In genomic region chr13:46738055-46738454, GRCh38 we compare ENCODE assay signal across 19 cellular contexts. TPM values are rescaled to one million over a fixed set of nuclear protein-coding genes. Genes with fewer than 3 reads are reported as not detected.
DNase-seq lines count a peak whose midpoint lies in the region; ATAC-seq, FAIRE-seq and TF ChIP-seq lines count a peak whose summit lies in the region.
"Had no signal": no experiment of that assay in that cellular context is flagged by ENCODE, and none has a peak within 500 bp of the region (broad histone marks: within the 10 kb centered on the region; RNA-seq: fewer than 3 reads in every experiment).

No MANE protein-coding gene starts in this region.

- H3K9me3 ChIP-seq in HepG2 (ENCODE audit: low read length) (no peaks in the 10 kb centered on the region), right lobe of liver (no peaks in the 10 kb centered on the region)

- TF ChIP-seq EP300 in HepG2 (IDR thresholded peaks at IDR 0.05; ENCODE audit: low read depth in 2 of 2, low read length in 2 of 2) (no peak), HepG2 (CRISPR knock-in tag; IDR thresholded peaks at IDR 0.05; ENCODE audit: borderline replicate concordance) (no peak)

- H3K4me1 ChIP-seq in HepG2 (ENCODE audit: insufficient read depth, low read length) (no peaks in the 10 kb centered on the region), right lobe of liver (no peaks in the 10 kb centered on the region)

- no peaks in the 10 kb centered on the region for H3K27me3 ChIP-seq in HepG2 (ENCODE audit: control insufficient read depth in 1 of 2, insufficient read depth in 2 of 2, low read length in 2 of 2)
- H3K27me3 ChIP-seq in right lobe of liver: no peaks in the 10 kb centered on the region

- H3K9ac ChIP-seq in HepG2 (ENCODE audit: insufficient read depth, low read depth, low read length): no peak overlapping the region
- H3K9ac ChIP-seq: GM23248 had no signal

- no peak overlapping the region for H3K4me3 ChIP-seq in HepG2 (replicated peaks in 1 of 3; ENCODE audit: insufficient read depth in 1 of 3, low read depth in 2 of 3, low read length in 3 of 3)
- H3K4me3 ChIP-seq in right lobe of liver: no peak overlapping the region
- no peak overlapping the region for H3K4me3 ChIP-seq in foreskin fibroblast (ENCODE audit: low read depth in 1 of 2, low read length in 2 of 2)
- H3K4me3 ChIP-seq: GM23248 had no signal

- no peak overlapping the region for H2AFZ ChIP-seq in HepG2 (ENCODE audit: low read length)
- H2AFZ ChIP-seq: GM23248 had no signal

- peak; percentile 21 for FAIRE-seq in HepG2 (lab: Jason Lieb, UNC)
- peak; percentile 62 for FAIRE-seq in endometrium (lab: Jason Lieb, UNC)
- no peak for FAIRE-seq in frontal cortex (lab: Jason Lieb, UNC)

- no TSS peak for BruUV-seq in HepG2 (replicated peaks; lab: Mats Ljungman, UMichigan)

- DNase-seq in HepG2 (ENCODE audit: low spot score) (no peak), right lobe of liver (no peak), foreskin fibroblast (peak; percentile 47 to 58), EL (no peak), frontal cortex (ENCODE audit: low spot score in 2 of 2) (no peak), midbrain (lab: John Stamatoyannopoulos, UW) (no peak)
- DNase-seq: 8988T, AML-193, GDM1, GM23248, H9, NCI-H1105, NCI-H146, NCI-H2029, NCI-H524 treated with DMSO at 0.1 percent for 48 hours, Right ventricle myocardium superior had no signal

- CTCF ChIA-PET in HepG2 (lab: Yijun Ruan, JAX; ENCODE audit: low intra/inter-chr PET ratio, low total read pairs): no interaction called here

- TF ChIP-seq POLR2A in HepG2 (IDR thresholded peaks at IDR 0.05; ENCODE audit: insufficient read depth in 1 of 2, low read depth in 2 of 2, low read length in 2 of 2): no peak
- no peak for TF ChIP-seq POLR2A in right lobe of liver (IDR thresholded peaks at IDR 0.05)

- 96% methylated on average over 2 of the region's 2 CpGs for WGBS in HepG2 (ENCODE audit: low lambda C conversion rate)
- WGBS in right lobe of liver (ENCODE audit: insufficient coverage, low coverage, low lambda C conversion rate, missing lambda C conversion rate): 93% methylated on average over 2 of the region's 2 CpGs

- no peak for ATAC-seq in HepG2
- ATAC-seq in right lobe of liver: no peak
- ATAC-seq in GM19395 (IDR thresholded peaks at IDR 0.05; ENCODE audit: unreplicated experiment): no peak

- POLR2A ChIA-PET in HepG2 (lab: Yijun Ruan, JAX): no interaction called here

- no peaks in the 10 kb centered on the region for H3K79me2 ChIP-seq in HepG2 (ENCODE audit: insufficient read depth, low read length)

- H3K36me3 ChIP-seq in HepG2 (replicated peaks in 1 of 2; ENCODE audit: control insufficient read depth in 1 of 2, insufficient read depth in 2 of 2, low read length in 2 of 2) (peaks cover 2 to 16% of the 10 kb centered on the region in 2 experiments; a peak in 3 of 5 replicates), right lobe of liver (peaks cover 0 to 29% (median 2%) of the 10 kb centered on the region in 4 donors)

- TF ChIP-seq CTCF in HepG2 (CRISPR knock-in tag; IDR thresholded peaks at IDR 0.05) (no peak), right lobe of liver (IDR thresholded peaks at IDR 0.05) (no peak), foreskin fibroblast (IDR thresholded peaks at IDR 0.05; ENCODE audit: low read depth, low read length) (no peak)

- in situ Hi-C loops in HepG2 (cut with HindIII; ENCODE audit: extremely low pct_ligation_motif_present, low pct_unique_long_range_greater_than_20kb): no loop called here

- no peak overlapping the region for H3K4me2 ChIP-seq in HepG2 (ENCODE audit: low read depth, low read length)

- intact Hi-C loops in HepG2 (cut with micrococcal nuclease; ENCODE audit: unreplicated experiment): no loop called here
- intact Hi-C loops in right lobe of liver (cut with DNase I): no loop called here

- TF ChIP-seq RAD21 in HepG2 (CRISPR knock-in tag; IDR thresholded peaks at IDR 0.05): no peak

- H4K20me1 ChIP-seq in HepG2 (ENCODE audit: insufficient read depth, low read length): no peaks in the 10 kb centered on the region

- H3K27ac ChIP-seq in HepG2 (ENCODE audit: extremely low read length, insufficient read depth, low read length): no peak overlapping the region
- H3K27ac ChIP-seq in right lobe of liver: no peak overlapping the region
- H3K27ac ChIP-seq: C4-2B, GM23248 had no signal

TF ChIP-seq in HepG2, 621 proteins besides CTCF, POLR2A, EP300 and RAD21 (continues in another document):
- TF ChIP-seq MLX (CRISPR knock-in tag; IDR thresholded peaks at IDR 0.05) (no peak), FOSL1 (CRISPR knock-in tag; IDR thresholded peaks at IDR 0.05; ENCODE audit: borderline replicate concordance) (no peak), SKIL (CRISPR knock-in tag; IDR thresholded peaks at IDR 0.05; ENCODE audit: borderline replicate concordance) (no peak), HES4 (CRISPR knock-in tag; IDR thresholded peaks at IDR 0.05; ENCODE audit: borderline replicate concordance) (no peak), ZNF674 (CRISPR knock-in tag; IDR thresholded peaks at IDR 0.05; ENCODE audit: low read depth) (no peak), PAXIP1 (CRISPR knock-in tag; conservative IDR thresholded peaks at IDR 0.05) (no peak)

RNA-seq across cellular contexts. Expression of gene ESD, which starts 58.9 kb away (rescaled TPM):
- total RNA-seq in HepG2 (2016; rRNA removed; fragmentation: Illumina TruSeq; extraction: Trizol): 147 and 234 TPM in 2 replicates
- total RNA-seq in HepG2 (2016; cell fraction: cytosol; rRNA removed; fragmentation: Illumina TruSeq; extraction: Trizol; ENCODE audit: low read depth): 53.1 and 56.4 TPM in 2 replicates
- 146 and 243 TPM in 2 replicates for total RNA-seq in HepG2 (2016; cell fraction: insoluble cytoplasmic fraction; rRNA removed; fragmentation: Illumina TruSeq; extraction: Trizol)
- total RNA-seq in HepG2 (2016; cell fraction: membrane; rRNA removed; fragmentation: Illumina TruSeq; extraction: Trizol): 92.1 and 96.2 TPM in 2 replicates
- total RNA-seq in HepG2 (2016; cell fraction: nucleus; rRNA removed; fragmentation: Illumina TruSeq; extraction: Trizol): 70.0 and 78.0 TPM in 2 replicates
- polyA plus RNA-seq in HepG2 (2011; rRNA removed): 87.5 and 118 TPM in 2 replicates
- polyA plus RNA-seq in HepG2 (2011; cell fraction: cytosol; rRNA removed): 51.7 and 73.6 TPM in 2 replicates
- polyA plus RNA-seq in HepG2 (2011; cell fraction: nucleus; rRNA removed): 20.7 and 24.8 TPM in 2 replicates
- 124 and 156 TPM in 2 replicates for polyA plus RNA-seq in HepG2 (2012)
- polyA plus RNA-seq in HepG2 (2016; cell fraction: cytosol; fragmentation: Illumina TruSeq; extraction: Trizol; ENCODE audit: low read depth): 62.3 and 69.2 TPM in 2 replicates
- polyA plus RNA-seq in HepG2 (2016; cell fraction: insoluble cytoplasmic fraction; fragmentation: Illumina TruSeq; extraction: Trizol; ENCODE audit: low read depth): 282 and 300 TPM in 2 replicates
- 93.3 and 95.7 TPM in 2 replicates for polyA plus RNA-seq in HepG2 (2016; cell fraction: membrane; fragmentation: Illumina TruSeq; extraction: Trizol; ENCODE audit: low read depth)
- polyA plus RNA-seq in HepG2 (2016; cell fraction: nucleus; fragmentation: Illumina TruSeq; extraction: Trizol; ENCODE audit: insufficient read depth, low read depth): 102 and 106 TPM in 2 replicates
- polyA minus RNA-seq in HepG2 (2011; rRNA and poly(A)+ RNA removed; ENCODE audit: low replicate concordance): 20.2 and 23.9 TPM in 2 replicates
- polyA minus RNA-seq in HepG2 (2011; cell fraction: cytosol; rRNA and poly(A)+ RNA removed): 58.6 and 65.4 TPM in 2 replicates
- polyA minus RNA-seq in HepG2 (2011; cell fraction: nucleus; rRNA and poly(A)+ RNA removed): 33.9 and 53.6 TPM in 2 replicates
- 10 to 100 TPM; 69.8 to 90.6 (median 85.4) TPM for total RNA-seq in right lobe of liver
- 124 TPM for total RNA-seq in frontal cortex

Comparison
In these comparisons a context has a peak if more than half of its experiments do, and no peak if none do; other contexts are left out.
1. DNase-seq: peak in foreskin fibroblast (2 of 2); none in HepG2 (single experiment), right lobe of liver (0 of 3), EL (single experiment), frontal cortex (0 of 2) and midbrain (single experiment).